9 cellular contexts compared by ENCODE assay signal in genomic region chr10:11245510-11245909, GRCh38.
A peak's percentile ranks its signal among the peaks of the same experiment; 100 is the strongest.
DNase-seq lines count a peak whose midpoint lies in the region; ATAC-seq and TF ChIP-seq lines count a peak whose summit lies in the region.
"Had no signal": no experiment of that assay in that cellular context is flagged by ENCODE, and none has a peak within 500 bp of the region (broad histone marks: within the 10 kb centered on the region; RNA-seq: fewer than 3 reads in every experiment).

No MANE protein-coding gene starts in this region.

- intact Hi-C loops in heart right ventricle (cut with DNase I) (loop anchor here in 1 of 10 donors (5.0 kb wide), 1 partner anchor 78 kb away; no protein-coding TSS in a partner anchor), colonic mucosa (cut with DNase I) (no loop called here)

- WGBS in heart right ventricle, 2 donors: 81 to 82% methylated on average over 8 of the region's 8 CpGs

- no peaks in the 10 kb centered on the region for H3K27me3 ChIP-seq in foreskin keratinocyte
- no peaks in the 10 kb centered on the region for H3K27me3 ChIP-seq in heart right ventricle
- H3K27me3 ChIP-seq in colonic mucosa: no peaks in the 10 kb centered on the region

- H3K4me3 ChIP-seq in heart right ventricle (no peak overlapping the region), colonic mucosa (no peak overlapping the region)
- H3K4me3 ChIP-seq: thoracic aorta had no signal

- TF ChIP-seq CTCF in foreskin keratinocyte (conservative IDR thresholded peaks at IDR 0.05) (peak; percentile 12), heart right ventricle (IDR thresholded peaks at IDR 0.05) (no peak), colonic mucosa (IDR thresholded peaks at IDR 0.05) (no peak)

- peaks cover 0 to 32% (median 4%) of the 10 kb centered on the region in 9 donors for H3K36me3 ChIP-seq in heart right ventricle
- H3K36me3 ChIP-seq in colonic mucosa: no peaks in the 10 kb centered on the region
- H3K36me3 ChIP-seq: thoracic aorta had no signal

- H3K4me1 ChIP-seq in foreskin keratinocyte (no peaks in the 10 kb centered on the region), heart right ventricle (peaks cover 9 to 84% (median 49%) of the 10 kb centered on the region in 9 donors), colonic mucosa (no peaks in the 10 kb centered on the region)

- no peak overlapping the region for H3K9ac ChIP-seq in colonic mucosa (ENCODE audit: low read depth in 2 of 2, low read length in 2 of 2)

- H3K27ac ChIP-seq in foreskin keratinocyte (no peak overlapping the region), heart right ventricle (no peak overlapping the region), colonic mucosa (no peak overlapping the region)
- H3K27ac ChIP-seq: thoracic aorta had no signal

- ATAC-seq in GM18517 (IDR thresholded peaks at IDR 0.05; ENCODE audit: unreplicated experiment): peak; percentile 54
- ATAC-seq in GM21447 (IDR thresholded peaks at IDR 0.05; ENCODE audit: unreplicated experiment): peak; percentile 45
- peak; percentile 35 for ATAC-seq in HG03457 (IDR thresholded peaks at IDR 0.05; ENCODE audit: unreplicated experiment)
- peak; percentile 83 for ATAC-seq in foreskin keratinocyte
- ATAC-seq in heart right ventricle: no peak

- peak; percentile 54 to 80 for DNase-seq in foreskin keratinocyte
- DNase-seq in NCI-H69 (lab: John Stamatoyannopoulos, UW): no peak
- no peak for DNase-seq in heart right ventricle
- DNase-seq in colonic mucosa: no peak
- no peak for DNase-seq in hepatic stellate cell (ENCODE audit: low spot score)

- H3K9me3 ChIP-seq in heart right ventricle (no peaks in the 10 kb centered on the region), colonic mucosa (no peaks in the 10 kb centered on the region)
- H3K9me3 ChIP-seq: thoracic aorta had no signal

Comparison
In these comparisons a context has a peak if more than half of its experiments do, and no peak if none do; other contexts are left out.
1. ATAC-seq: peak in GM18517 (single experiment), GM21447 (single experiment), HG03457 (single experiment) and foreskin keratinocyte (single experiment); none in heart right ventricle (0 of 8).
2. DNase-seq: peak in foreskin keratinocyte (2 of 2); none in NCI-H69 (single experiment), heart right ventricle (0 of 2), colonic mucosa (single experiment) and hepatic stellate cell (single experiment).